In the genomic region with DNA sequence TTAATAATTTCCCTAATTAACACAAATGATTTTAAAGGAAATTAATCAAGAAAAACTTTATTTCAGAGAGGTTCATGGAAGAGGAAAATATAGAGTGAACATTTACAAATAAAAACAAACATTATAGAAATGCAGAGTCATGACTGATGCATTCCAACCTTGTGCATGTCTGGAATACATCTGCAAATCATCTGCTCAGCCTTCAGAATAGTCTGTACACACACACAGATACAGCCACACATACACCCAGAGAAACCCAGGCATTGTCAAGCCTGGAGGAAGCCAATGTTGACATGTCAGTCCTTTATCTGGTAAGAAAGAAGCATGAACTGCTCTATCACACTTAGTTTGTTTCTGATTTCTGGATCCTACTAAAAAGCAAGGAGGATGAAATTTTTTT, we compare ENCODE assay signal across 8 cellular contexts.
DNase-seq lines count a peak whose midpoint lies in the region; ATAC-seq, FAIRE-seq and TF ChIP-seq lines count a peak whose summit lies in the region.
"Had no signal": no experiment of that assay in that cellular context is flagged by ENCODE, and none has a peak within 500 bp of the region (broad histone marks: within the 10 kb centered on the region; RNA-seq: fewer than 3 reads in every experiment).

No MANE protein-coding gene starts in this region.

- H3K27ac ChIP-seq in left lung (peak overlapping the region; percentile 60 to 63), urinary bladder (ENCODE audit: low read depth) (peak overlapping the region; percentile 2)

- intact Hi-C loops in left lung (cut with DNase I): loop anchor here in 1 of 2 donors (10.0 kb wide), 2 partner anchors 185 to 575 kb away; a partner anchor contains a TSS

- ATAC-seq in left lung (peak; percentile 68), GM19467 (IDR thresholded peaks at IDR 0.05; ENCODE audit: unreplicated experiment) (no peak)

- H3K4me3 ChIP-seq in HFF-Myc (replicated peaks; ENCODE audit: low read depth, low read length) (no peak overlapping the region), bronchial epithelial cell (ENCODE audit: low read depth, low read length) (no peak overlapping the region), left lung (no peak overlapping the region), urinary bladder (ENCODE audit: low read depth, low read length) (no peak overlapping the region), HAP-1 (no peak overlapping the region)

- H3K36me3 ChIP-seq in bronchial epithelial cell (ENCODE audit: control insufficient read depth, insufficient read depth, low read length) (no peaks in the 10 kb centered on the region), left lung (no peaks in the 10 kb centered on the region), urinary bladder (ENCODE audit: insufficient read depth) (no peaks in the 10 kb centered on the region), HAP-1 (replicated peaks) (no peaks in the 10 kb centered on the region)

- TF ChIP-seq CTCF in HFF-Myc (IDR thresholded peaks at IDR 0.05; ENCODE audit: low read depth, low read length, missing control alignments): no peak
- no peak for TF ChIP-seq CTCF in bronchial epithelial cell (IDR thresholded peaks at IDR 0.05; ENCODE audit: insufficient read depth, low read length, severe bottlenecking)
- no peak for TF ChIP-seq CTCF in left lung (IDR thresholded peaks at IDR 0.05)

- no peak for FAIRE-seq in bronchial epithelial cell (lab: Jason Lieb, UNC)

- no peaks in the 10 kb centered on the region for H3K27me3 ChIP-seq in bronchial epithelial cell (ENCODE audit: control insufficient read depth, insufficient read depth, low read length)
- H3K27me3 ChIP-seq in left lung: no peaks in the 10 kb centered on the region
- H3K27me3 ChIP-seq in HAP-1 (ENCODE audit: low read depth): no peaks in the 10 kb centered on the region

- in situ Hi-C loops in HAP-1 (cut with MboI; ENCODE audit: low sequenced_read_pairs): loop anchor here (10.0 to 25.0 kb wide), 2 partner anchors 172 to 565 kb away; no protein-coding TSS in a partner anchor

- peaks cover 4 to 21% of the 10 kb centered on the region in 2 donors for H3K4me1 ChIP-seq in left lung
- no peaks in the 10 kb centered on the region for H3K4me1 ChIP-seq in urinary bladder (ENCODE audit: insufficient read depth)
- H3K4me1 ChIP-seq in HAP-1: peaks cover 19% of the 10 kb centered on the region

- peak; percentile 70 for DNase-seq in HFF-Myc (ENCODE audit: extremely low read depth, low read depth)
- peak; percentile 71 for DNase-seq in bronchial epithelial cell (ENCODE audit: low read depth)
- no peak for DNase-seq in left lung
- no peak for DNase-seq in activated naive CD4-positive, alpha-beta T cell treated with anti-CD3 and anti-CD28 coated beads, Interleukin-2, amount 50 U/mL, for 16 hours
- no peak for DNase-seq in HAP-1 (ENCODE audit: low spot score in 2 of 2)
- DNase-seq: endodermal cell had no signal

- H3K9me3 ChIP-seq in left lung: peaks cover 0 to under 1% of the 10 kb centered on the region in 2 donors
- H3K9me3 ChIP-seq in HAP-1: no peaks in the 10 kb centered on the region

Comparison
In these comparisons a context has a peak if more than half of its experiments do, and no peak if none do; other contexts are left out.
1. DNase-seq: peak in HFF-Myc (single experiment) and bronchial epithelial cell (single experiment); none in left lung (0 of 2), activated naive CD4-positive, alpha-beta T cell treated with anti-CD3 and anti-CD28 coated beads, Interleukin-2, amount 50 U/mL, for 16 hours (single experiment) and HAP-1 (0 of 2).